ENCODE assay signal across 8 cellular contexts in the genomic region with DNA sequence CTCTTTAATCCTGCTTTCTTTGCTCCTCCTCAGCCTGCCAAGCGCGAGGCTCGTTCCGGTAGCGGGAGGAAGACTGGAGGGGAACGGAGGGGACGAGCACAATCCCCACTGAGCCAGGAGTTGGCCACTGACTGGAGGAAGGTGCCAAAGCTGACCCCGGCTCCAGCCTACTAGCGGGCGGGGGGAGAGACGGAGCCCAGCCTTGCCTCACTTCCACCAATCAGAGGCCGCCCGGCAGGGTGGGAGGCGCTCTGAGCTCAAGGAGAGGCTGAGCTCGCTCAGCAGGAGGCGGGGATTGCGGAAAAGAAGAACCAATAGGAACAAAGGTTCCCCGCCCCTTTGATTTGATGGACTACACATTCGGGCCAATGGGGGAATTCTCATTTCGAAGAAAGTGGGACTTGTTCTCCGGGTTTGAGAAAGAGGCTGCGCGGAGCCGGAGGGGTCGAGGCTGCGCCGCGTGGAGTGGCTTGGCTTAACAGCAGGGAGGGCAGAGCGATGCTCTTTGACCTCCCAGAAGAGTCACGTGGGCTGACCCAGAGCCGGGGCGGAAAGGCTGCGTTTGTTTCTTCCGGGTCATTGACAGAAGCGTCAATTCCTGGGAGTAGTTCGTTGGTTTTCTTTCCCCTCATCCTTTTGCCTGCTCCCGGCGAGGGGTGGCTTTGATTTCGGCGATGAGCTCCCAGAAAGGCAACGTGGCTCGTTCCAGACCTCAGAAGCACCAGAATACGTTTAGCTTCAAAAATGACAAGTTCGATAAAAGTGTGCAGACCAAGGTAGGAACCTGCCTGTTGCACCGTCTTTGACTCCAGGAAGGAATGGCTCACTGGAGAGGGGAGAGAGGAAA. TPM values are rescaled to one million over a fixed set of nuclear protein-coding genes. Genes with fewer than 3 reads are reported as not detected.
DNase-seq lines count a peak whose midpoint lies in the region; ATAC-seq and TF ChIP-seq lines count a peak whose summit lies in the region.

A gene (minus strand): TSS at position 133 of the 847 bp plus-strand sequence. CDS start 36,113 bp downstream, outside the sequence.
A gene with protein sequence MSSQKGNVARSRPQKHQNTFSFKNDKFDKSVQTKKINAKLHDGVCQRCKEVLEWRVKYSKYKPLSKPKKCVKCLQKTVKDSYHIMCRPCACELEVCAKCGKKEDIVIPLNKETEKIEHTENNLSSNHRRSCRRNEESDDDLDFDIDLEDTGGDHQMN (plus strand): TSS at position 579 of the 847 bp plus-strand sequence. CDS start 96 bp downstream, at position 675.

- H3K27me3 ChIP-seq in ovary (no peaks in the 10 kb centered on the region), thyroid gland (no peaks in the 10 kb centered on the region)

- H3K4me1 Mint-ChIP-seq in activated naive CD8-positive, alpha-beta T cell treated with anti-CD3 and anti-CD28 coated beads, Interleukin-2, amount 50 U/mL, for 24 hours, result peaks cover 65% of the 10 kb centered on the region

- H3K4me3 ChIP-seq in GM12864 (ENCODE audit: low read depth, low read length), result peak within 1 kb of the TSS; percentile 98
- peak within 1 kb of the TSS; percentile 68 for H3K4me3 ChIP-seq in ovary
- peak within 1 kb of the TSS; percentile 63 to 90 (median 82) for H3K4me3 ChIP-seq in thyroid gland (replicated peaks in 1 of 3)

- H3K36me3 ChIP-seq in ovary (no peaks in the 10 kb centered on the region), thyroid gland (no peaks in the 10 kb centered on the region)

- H3K27ac Mint-ChIP-seq in activated naive CD8-positive, alpha-beta T cell treated with anti-CD3 and anti-CD28 coated beads, Interleukin-2, amount 50 U/mL, for 24 hours, result peak within 1 kb of the TSS; percentile 96

- TF ChIP-seq POLR2A in ovary (IDR thresholded peaks at IDR 0.05) (peak; percentile 93), thyroid gland (IDR thresholded peaks at IDR 0.05) (peak; percentile 71 to 99)

- peak within 1 kb of the TSS; percentile 99 for H3K4me3 Mint-ChIP-seq in activated naive CD8-positive, alpha-beta T cell treated with anti-CD3 and anti-CD28 coated beads, Interleukin-2, amount 50 U/mL, for 24 hours

- H3K9me3 ChIP-seq in ovary (no peaks in the 10 kb centered on the region), thyroid gland (no peaks in the 10 kb centered on the region)

- TF ChIP-seq EP300 in ovary (IDR thresholded peaks at IDR 0.05), result no peak

- H3K27ac ChIP-seq in ovary (peak within 1 kb of the TSS; percentile 63 to 90), thyroid gland (peak within 1 kb of the TSS; percentile 90 to 94 (median 93))

- no peaks in the 10 kb centered on the region for H3K9me3 Mint-ChIP-seq in activated naive CD8-positive, alpha-beta T cell treated with anti-CD3 and anti-CD28 coated beads, Interleukin-2, amount 50 U/mL, for 24 hours

- DNase-seq in GM12864 (ENCODE audit: low read depth) (peak; percentile 98), NCI-H1417 (lab: John Stamatoyannopoulos, UW) (peak; percentile 96 to 100 (median 100)), SW480 (ENCODE audit: low spot score) (peak; percentile 99), Right ventricle myocardium inferior (ENCODE audit: missing footprints) (peak; percentile 100), ovary (peak; percentile 97 to 99 (median 98)), thyroid gland (peak; percentile 99 to 100)
- DNase-seq in activated naive CD8-positive, alpha-beta T cell treated with anti-CD3 and anti-CD28 coated beads, Interleukin-2, amount 50 U/mL, for 24 hours, result peak; percentile 96

- H3K27me3 Mint-ChIP-seq in activated naive CD8-positive, alpha-beta T cell treated with anti-CD3 and anti-CD28 coated beads, Interleukin-2, amount 50 U/mL, for 24 hours, result no peaks in the 10 kb centered on the region

- ATAC-seq in HG02759 (IDR thresholded peaks at IDR 0.05; ENCODE audit: unreplicated experiment), result peak; percentile 91
- ATAC-seq in activated naive CD8-positive, alpha-beta T cell treated with anti-CD3 and anti-CD28 coated beads, Interleukin-2, amount 50 U/mL, for 24 hours, result peak; percentile 96
- peak; percentile 99 for ATAC-seq in Right ventricle myocardium inferior

- TF ChIP-seq CTCF in GM12864 (IDR thresholded peaks at IDR 0.05; ENCODE audit: low read depth, low read length, missing control alignments) (no peak), ovary (IDR thresholded peaks at IDR 0.05) (no peak), thyroid gland (IDR thresholded peaks at IDR 0.05) (no peak)

- H3K36me3 Mint-ChIP-seq in activated naive CD8-positive, alpha-beta T cell treated with anti-CD3 and anti-CD28 coated beads, Interleukin-2, amount 50 U/mL, for 24 hours (ENCODE audit: low read depth), result no peaks in the 10 kb centered on the region

- 1% methylated on average over 45 of the region's 45 CpGs for WGBS in ovary, 3 donors
- WGBS in thyroid gland, 2 donors, result 0 to 1% methylated on average over 37 to 38 of the region's 45 CpGs

- intact Hi-C loops in Right ventricle myocardium inferior (cut with DNase I), result loop anchor here (1.0 to 10.0 kb wide), 4 partner anchors 71 to 1534 kb away; no protein-coding TSS in a partner anchor
- intact Hi-C loops in ovary (cut with DNase I), result no loop called here
- intact Hi-C loops in thyroid gland (cut with DNase I), result no loop called here

- H3K4me1 ChIP-seq in ovary (ENCODE audit: insufficient read depth), result peaks cover 3% of the 10 kb centered on the region
- H3K4me1 ChIP-seq in thyroid gland, result peaks cover 19 to 22% of the 10 kb centered on the region in 2 donors

RNA-seq across cellular contexts. Expression of the first gene that starts in this region (rescaled TPM):
- total RNA-seq in Right ventricle myocardium inferior (10.5 TPM), ovary (10 to 100 TPM; 11.4 to 17.8 (median 14.8) TPM), thyroid gland (10 to 100 TPM; 30.0 to 46.2 (median 34.0) TPM)
- polyA plus RNA-seq in ovary, result 10 to 100 TPM in 1 of 2 donors, 1 to 10 TPM in 1; 9.8 to 16.3 TPM

RNA-seq across cellular contexts. Expression of the second gene that starts in this region (rescaled TPM):
- total RNA-seq in Right ventricle myocardium inferior, result 9.4 TPM
- total RNA-seq in ovary, result 10 to 100 TPM in 5 of 7 donors, 1 to 10 TPM in 2; 8.6 to 13.0 (median 10.2) TPM
- 10 to 100 TPM; 14.3 to 18.2 TPM for polyA plus RNA-seq in ovary
- 10 to 100 TPM in 3 of 4 donors, 1 to 10 TPM in 1; 8.9 to 21.7 (median 13.0) TPM for total RNA-seq in thyroid gland

Comparison
In these comparisons a context has a peak if more than half of its experiments do, and no peak if none do; other contexts are left out.
1. Peak in every context shown above with its lines: DNase-seq, ATAC-seq, H3K4me3 ChIP-seq and H3K27ac ChIP-seq.